ENCODE assay signal across 20 cellular contexts in the genomic region with DNA sequence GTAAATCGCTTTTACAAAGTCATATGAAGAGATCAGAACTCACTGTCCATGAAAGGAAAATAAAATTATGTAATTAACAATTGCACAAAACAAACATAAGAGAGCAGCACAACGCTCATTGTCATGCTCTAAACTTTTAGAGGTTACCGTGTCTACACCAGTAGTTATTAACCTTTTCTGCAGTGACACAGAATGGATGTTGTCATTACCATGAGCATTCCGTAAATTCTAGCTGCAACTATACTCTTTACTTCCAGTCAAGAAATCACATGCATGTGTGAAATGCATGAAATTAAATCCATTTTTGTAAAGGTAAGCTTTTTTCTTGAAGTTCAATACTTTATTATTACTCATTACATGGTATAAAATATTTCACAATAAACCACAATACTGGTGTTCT.
"Had no signal": no experiment of that assay in that cellular context is flagged by ENCODE, and none has a peak within 500 bp of the region (broad histone marks: within the 10 kb centered on the region; RNA-seq: fewer than 3 reads in every experiment).

No MANE protein-coding gene starts in this region.

- H3K36me3 ChIP-seq: esophagus muscularis mucosa, pancreas, upper lobe of right lung, WERI-Rb-1 had no signal

- H3K36me3 Mint-ChIP-seq: immature natural killer cell had no signal

- H3K4me3 Mint-ChIP-seq: dendritic cell treated with granulocyte-macrophage colony-stimulating factor and Interleukin-4, amounts not matched to agents 40 ng/mL and 50 ng/mL, for 4 days; immature natural killer cell; naive B cell; stimulated activated memory B cell treated with anti-CD40 and anti-IgM and Interleukin-4, amounts not matched to agents 10 μg/mL and 1 μg/mL and 100 μg/mL, for 72 hours had no signal

- ATAC-seq: activated naive CD4-positive, alpha-beta T cell treated with anti-CD3 and anti-CD28 coated beads, Interleukin-2, amount 50 U/mL, for 72 hours; mucosa of descending colon; pancreas; stimulated activated memory B cell treated with anti-CD40 and anti-IgM and Interleukin-4, amounts not matched to agents 10 μg/mL and 1 μg/mL and 100 μg/mL, for 72 hours; upper lobe of right lung had no signal

- H3K4me3 ChIP-seq: esophagus muscularis mucosa, mucosa of descending colon, pancreas, spleen, upper lobe of right lung had no signal

- H3K27me3 Mint-ChIP-seq: dendritic cell treated with granulocyte-macrophage colony-stimulating factor and Interleukin-4, amounts not matched to agents 40 ng/mL and 50 ng/mL, for 4 days; naive B cell; stimulated activated memory B cell treated with anti-CD40 and anti-IgM and Interleukin-4, amounts not matched to agents 10 μg/mL and 1 μg/mL and 100 μg/mL, for 72 hours had no signal

- H3K9me3 ChIP-seq: esophagus muscularis mucosa, mucosa of descending colon, pancreas, spleen, upper lobe of right lung had no signal

- H3K27ac ChIP-seq: esophagus muscularis mucosa, pancreas, spleen, upper lobe of right lung, WERI-Rb-1 had no signal

- H3K9me3 Mint-ChIP-seq: dendritic cell treated with granulocyte-macrophage colony-stimulating factor and Interleukin-4, amounts not matched to agents 40 ng/mL and 50 ng/mL, for 4 days; immature natural killer cell had no signal

- DNase-seq: activated CD4-positive, alpha-beta T cell treated with anti-CD3 and anti-CD28 coated beads for 1 hour; activated CD4-positive, alpha-beta T cell treated with anti-CD3 and anti-CD28 coated beads, Interleukin-2, amount 50 U/mL, for 4 hours; activated gamma-delta T cell treated with Interleukin-2 at 50 U/mL for 16 hours; cerebellar nuclear complex; effector memory CD4-positive, alpha-beta T cell; immature natural killer cell; mucosa of descending colon; naive B cell; pancreas; spleen; stimulated activated CD4-positive, alpha-beta T cell treated with anti-CD3 and anti-CD28 coated beads, Interleukin-4, amount 100 ng/mL, for 4 hours; T-helper 2 cell; upper lobe of right lung; WERI-Rb-1 had no signal

- FAIRE-seq: bronchial epithelial cell, endothelial cell of umbilical vein, pancreas had no signal

- H3K27me3 ChIP-seq: esophagus muscularis mucosa, pancreas, spleen, upper lobe of right lung had no signal

- H3K27ac Mint-ChIP-seq: dendritic cell treated with granulocyte-macrophage colony-stimulating factor and Interleukin-4, amounts not matched to agents 40 ng/mL and 50 ng/mL, for 4 days; stimulated activated memory B cell treated with anti-CD40 and anti-IgM and Interleukin-4, amounts not matched to agents 10 μg/mL and 1 μg/mL and 100 μg/mL, for 72 hours had no signal
